Comparison of ENCODE assay signal across 11 cellular contexts in the genomic region with DNA sequence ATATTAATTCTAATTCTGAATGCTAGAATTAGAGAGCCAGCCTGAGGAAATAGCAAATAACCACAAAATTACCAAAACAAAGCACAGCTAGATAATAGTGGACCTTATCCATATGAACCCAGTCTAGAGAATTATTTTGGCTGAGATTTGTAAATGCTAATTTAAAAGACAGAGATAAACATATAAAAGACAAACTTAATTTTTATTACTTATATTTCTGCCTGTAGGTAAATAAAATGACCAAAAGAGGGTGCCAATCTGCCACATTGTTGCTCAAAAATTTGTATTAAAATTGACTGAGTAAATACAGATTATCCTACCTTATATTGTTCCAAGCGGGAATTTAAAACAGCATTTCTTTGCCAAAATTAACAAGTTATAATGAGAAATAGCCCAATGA. TPM values are rescaled to one million over a fixed set of nuclear protein-coding genes. Genes with fewer than 3 reads are reported as not detected.
DNase-seq lines count a peak whose midpoint lies in the region; ATAC-seq and TF ChIP-seq lines count a peak whose summit lies in the region.
"Had no signal": no experiment of that assay in that cellular context is flagged by ENCODE, and none has a peak within 500 bp of the region (broad histone marks: within the 10 kb centered on the region; RNA-seq: fewer than 3 reads in every experiment).

No MANE protein-coding gene starts in this region.

- no peaks in the 10 kb centered on the region for H3K27me3 ChIP-seq in gastrocnemius medialis

- H3K9me3 ChIP-seq in gastrocnemius medialis: no peaks in the 10 kb centered on the region

- H3K27ac Mint-ChIP-seq in CD14-positive monocyte: no peak overlapping the region
- H3K27ac Mint-ChIP-seq: activated naive CD8-positive, alpha-beta T cell; memory B cell; stimulated activated naive B cell treated with anti-CD40 and anti-IgM and Interleukin-4, amounts not matched to agents 10 μg/mL and 1 μg/mL and 100 μg/mL, for 72 hours had no signal

- in situ Hi-C loops in KBM-7 (cut with MboI; ENCODE audit: low pct_unique_long_range_greater_than_20kb, low sequenced_read_pairs) (no loop called here), gastrocnemius medialis (cut with MboI; ENCODE audit: low sequenced_read_pairs in 4 of 4) (loop anchor here in 1 of 4 donors (25.0 kb wide), 1 partner anchor 136 kb away; no protein-coding TSS in a partner anchor)

- H3K27ac ChIP-seq in gastrocnemius medialis: no peak overlapping the region

- H3K4me3 ChIP-seq in gastrocnemius medialis: no peak overlapping the region

- no peak for TF ChIP-seq POLR2A in gastrocnemius medialis (IDR thresholded peaks at IDR 0.05)

- peak; percentile 36 for TF ChIP-seq CTCF in CD14-positive monocyte (IDR thresholded peaks at IDR 0.05)
- peak in 1 of 5 experiments; percentile 1 for TF ChIP-seq CTCF in gastrocnemius medialis (IDR thresholded peaks at IDR 0.05 in 4 of 5, conservative IDR thresholded peaks at IDR 0.05 in 1 of 5)

- H3K9me3 Mint-ChIP-seq in CD14-positive monocyte: no peaks in the 10 kb centered on the region
- H3K9me3 Mint-ChIP-seq: memory B cell; stimulated activated naive B cell treated with anti-CD40 and anti-IgM and Interleukin-4, amounts not matched to agents 10 μg/mL and 1 μg/mL and 100 μg/mL, for 72 hours had no signal

- H3K36me3 Mint-ChIP-seq in CD14-positive monocyte: no peaks in the 10 kb centered on the region
- H3K36me3 Mint-ChIP-seq: activated naive CD8-positive, alpha-beta T cell; memory B cell; stimulated activated naive B cell treated with anti-CD40 and anti-IgM and Interleukin-4, amounts not matched to agents 10 μg/mL and 1 μg/mL and 100 μg/mL, for 72 hours had no signal

- H3K4me1 ChIP-seq in gastrocnemius medialis: peaks cover 2 to 8% of the 10 kb centered on the region in 2 donors

- peaks cover 0 to 2% (median 0%) of the 10 kb centered on the region in 3 donors for H3K27me3 Mint-ChIP-seq in CD14-positive monocyte (ENCODE audit: low read depth in 3 of 3)
- H3K27me3 Mint-ChIP-seq: activated naive CD8-positive, alpha-beta T cell; memory B cell; stimulated activated naive B cell treated with anti-CD40 and anti-IgM and Interleukin-4, amounts not matched to agents 10 μg/mL and 1 μg/mL and 100 μg/mL, for 72 hours had no signal

- ATAC-seq in gastrocnemius medialis: no peak
- ATAC-seq: stimulated activated naive B cell treated with anti-CD40 and anti-IgM and Interleukin-4, amounts not matched to agents 10 μg/mL and 1 μg/mL and 100 μg/mL, for 72 hours had no signal

- H3K4me3 Mint-ChIP-seq in CD14-positive monocyte: no peak overlapping the region
- H3K4me3 Mint-ChIP-seq: activated naive CD8-positive, alpha-beta T cell; memory B cell; stimulated activated naive B cell treated with anti-CD40 and anti-IgM and Interleukin-4, amounts not matched to agents 10 μg/mL and 1 μg/mL and 100 μg/mL, for 72 hours had no signal

- no peaks in the 10 kb centered on the region for H3K36me3 ChIP-seq in gastrocnemius medialis

- H3K4me1 Mint-ChIP-seq in CD14-positive monocyte: peaks cover 28% of the 10 kb centered on the region

- no peak for DNase-seq in CD14-positive monocyte (ENCODE audit: low spot score)
- peak; percentile 22 for DNase-seq in HT-29 (ENCODE audit: low spot score)
- peak; percentile 14 for DNase-seq in amniotic epithelial cell (ENCODE audit: low read depth)
- peak; percentile 47 for DNase-seq in kidney glomerular epithelial cell (lab: John Stamatoyannopoulos, UW)
- no peak for DNase-seq in NCI-H82 (lab: John Stamatoyannopoulos, UW)
- DNase-seq in cerebellum (ENCODE audit: low spot score): no peak
- no peak for DNase-seq in KBM-7
- DNase-seq in gastrocnemius medialis: no peak
- DNase-seq: stimulated activated naive B cell treated with anti-CD40 and anti-IgM and Interleukin-4, amounts not matched to agents 10 μg/mL and 1 μg/mL and 100 μg/mL, for 72 hours had no signal

- intact Hi-C loops in CD14-positive monocyte (cut with micrococcal nuclease): loop anchor here (10.0 kb wide), 2 partner anchors 84 to 204 kb away; no protein-coding TSS in a partner anchor
- intact Hi-C loops in gastrocnemius medialis (cut with DNase I; ENCODE audit: low total_unique reads): loop anchor here (10.0 kb wide), 1 partner anchor 1434 kb away; no protein-coding TSS in a partner anchor

RNA-seq across cellular contexts. Expression of a gene that starts 20.2 kb away (rescaled TPM):
- polyA plus RNA-seq in CD14-positive monocyte: under 1 TPM; 0.07 to 0.08 TPM
- 3.7 TPM in 2 replicates for total RNA-seq in HT-29 (2014; rRNA removed; shearing (Covaris generic))
- total RNA-seq in cerebellum (17.1 TPM), gastrocnemius medialis (not detected)

Comparison
In these comparisons a context has a peak if more than half of its experiments do, and no peak if none do; other contexts are left out.
1. DNase-seq: peak in HT-29 (single experiment), amniotic epithelial cell (single experiment) and kidney glomerular epithelial cell (single experiment); none in CD14-positive monocyte (single experiment), NCI-H82 (single experiment), cerebellum (single experiment), KBM-7 (single experiment) and gastrocnemius medialis (0 of 2).